ENCODE assay signal across 1 cellular context in the genomic region with DNA sequence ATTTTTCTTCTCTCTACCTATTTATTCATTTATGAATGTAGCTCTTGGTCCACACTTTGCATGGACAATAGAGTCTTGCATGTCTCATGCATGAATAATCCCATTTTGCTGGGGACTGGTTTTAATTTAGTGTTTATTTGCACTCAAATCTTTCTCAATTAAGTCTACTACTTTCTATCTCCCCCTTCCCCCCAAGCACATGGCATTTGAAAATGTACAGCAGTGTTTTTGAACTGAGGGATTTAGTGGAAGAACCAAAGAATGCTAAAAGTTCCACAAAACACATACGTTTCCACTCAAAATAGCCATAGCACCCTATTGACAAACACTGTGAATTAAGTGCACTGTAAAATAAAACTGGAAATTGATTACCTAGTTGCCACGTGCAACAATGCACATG.
TF ChIP-seq lines count a peak whose summit lies in the region.

No MANE protein-coding gene starts in this region.

TF ChIP-seq in HepG2, 621 proteins besides CTCF, POLR2A, EP300 and RAD21 (continued from another document):
- TF ChIP-seq, protein P1, sequence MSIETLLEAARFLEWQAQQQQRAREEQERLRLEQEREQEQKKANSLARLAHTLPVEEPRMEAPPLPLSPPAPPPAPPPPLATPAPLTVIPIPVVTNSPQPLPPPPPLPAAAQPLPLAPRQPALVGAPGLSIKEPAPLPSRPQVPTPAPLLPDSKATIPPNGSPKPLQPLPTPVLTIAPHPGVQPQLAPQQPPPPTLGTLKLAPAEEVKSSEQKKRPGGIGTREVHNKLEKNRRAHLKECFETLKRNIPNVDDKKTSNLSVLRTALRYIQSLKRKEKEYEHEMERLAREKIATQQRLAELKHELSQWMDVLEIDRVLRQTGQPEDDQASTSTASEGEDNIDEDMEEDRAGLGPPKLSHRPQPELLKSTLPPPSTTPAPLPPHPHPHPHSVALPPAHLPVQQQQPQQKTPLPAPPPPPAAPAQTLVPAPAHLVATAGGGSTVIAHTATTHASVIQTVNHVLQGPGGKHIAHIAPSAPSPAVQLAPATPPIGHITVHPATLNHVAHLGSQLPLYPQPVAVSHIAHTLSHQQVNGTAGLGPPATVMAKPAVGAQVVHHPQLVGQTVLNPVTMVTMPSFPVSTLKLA (IDR thresholded peaks at IDR 0.05) = 0 out of 2 replicates have a peak, but pooled peaks have one; percentile 18
